Comparison of ENCODE assay signal across 8 cellular contexts in genomic region chr5:150560401-150561191, GRCh38. TPM values are rescaled to one million over a fixed set of nuclear protein-coding genes. Genes with fewer than 3 reads are reported as not detected.
A peak's percentile ranks its signal among the peaks of the same experiment; 100 is the strongest.
DNase-seq lines count a peak whose midpoint lies in the region; ATAC-seq and TF ChIP-seq lines count a peak whose summit lies in the region.

No MANE protein-coding gene starts in this region.

- H3K27ac ChIP-seq in right cardiac atrium (ENCODE audit: low read length), result no peak overlapping the region

- H3K4me3 Mint-ChIP-seq in T-cell, result no peak overlapping the region

- no peaks in the 10 kb centered on the region for H3K27me3 ChIP-seq in right cardiac atrium (ENCODE audit: control insufficient read depth, insufficient read depth)

- POLR2A ChIA-PET in T-cell (lab: Charles Lee), result interaction anchor here in 1 of 2 donors (0.8 kb wide), 1 partner anchor 111 kb away, joined by 3 read pairs; no protein-coding TSS in a partner anchor

- CTCF ChIA-PET in T-cell (lab: Charles Lee), result interaction anchor here (0.5 to 4.5 kb wide), 15 partner anchors 8 to 642 kb away, joined by 3 to 43 read pairs (median 4); partner anchors contain the start of gene IRGM (in 2 of the 2)

- no peaks in the 10 kb centered on the region for H3K4me1 Mint-ChIP-seq in T-cell

- DNase-seq in GM12864 (ENCODE audit: low read depth), result peak; percentile 61
- peak; percentile 85 for DNase-seq in HFF-Myc (ENCODE audit: extremely low read depth, low read depth)
- peak; percentile 41 for DNase-seq in NCI-H1105 (lab: John Stamatoyannopoulos, UW)
- peak; percentile 40 to 87 (median 76) for DNase-seq in T-cell
- peak; percentile 72 for DNase-seq in amniotic epithelial cell (ENCODE audit: low read depth)
- peak; percentile 72 to 82 (median 78) for DNase-seq in right cardiac atrium
- DNase-seq in sciatic nerve (ENCODE audit: low spot score), result peak; percentile 93

- H3K9me3 ChIP-seq in right cardiac atrium (ENCODE audit: control insufficient read depth, low read length), result no peaks in the 10 kb centered on the region

- H3K4me1 ChIP-seq in right cardiac atrium (ENCODE audit: control insufficient read depth, insufficient read depth, low read length), result no peaks in the 10 kb centered on the region

- ATAC-seq in T-cell (replicated peaks in 1 of 4) (peak; percentile 89 to 98 (median 92)), right cardiac atrium (peak; percentile 87 to 89), sciatic nerve (peak; percentile 91), HG02840 (IDR thresholded peaks at IDR 0.05; ENCODE audit: low FRiP score, unreplicated experiment) (no peak)

- 13% methylated on average over 11 of the region's 11 CpGs for WGBS in right cardiac atrium

- no peak overlapping the region for H3K27ac Mint-ChIP-seq in T-cell

- H3K27me3 Mint-ChIP-seq in T-cell, result no peaks in the 10 kb centered on the region

- H3K36me3 Mint-ChIP-seq in T-cell, result no peaks in the 10 kb centered on the region

- TF ChIP-seq CTCF in GM12864 (IDR thresholded peaks at IDR 0.05; ENCODE audit: low read depth, low read length, missing control alignments), result peak; percentile 77
- TF ChIP-seq CTCF in HFF-Myc (IDR thresholded peaks at IDR 0.05; ENCODE audit: low read depth, low read length, missing control alignments), result peak; percentile 77

- H3K4me3 ChIP-seq in GM12864 (ENCODE audit: low read depth, low read length) (no peak overlapping the region), HFF-Myc (replicated peaks; ENCODE audit: low read depth, low read length) (no peak overlapping the region), right cardiac atrium (ENCODE audit: low read length) (no peak overlapping the region)

- intact Hi-C loops in right cardiac atrium (cut with DNase I), result loop anchor here (2.0 to 5.0 kb wide), 5 partner anchors 97 to 287 kb away; partner anchors contain the start of genes IRGM (in 2 of the 4) and RBM22 (in 2 of the 4)
- intact Hi-C loops in sciatic nerve (cut with DNase I), result loop anchor here (5.0 kb wide), 1 partner anchor 82 kb away; the partner anchor contains the start of gene SYNPO

- no peaks in the 10 kb centered on the region for H3K9me3 Mint-ChIP-seq in T-cell

RNA-seq across cellular contexts. Expression of gene NDST1, which starts 52.7 kb away (rescaled TPM):
- 1 to 10 TPM in 3 of 5 donors, under 1 TPM in 2; 0.83 to 2.0 (median 1.2) TPM for total RNA-seq in T-cell
- 10 to 100 TPM; 53.1 to 67.8 (median 58.7) TPM for total RNA-seq in right cardiac atrium
- 45.9 TPM for polyA plus RNA-seq in right cardiac atrium
- 109 TPM for total RNA-seq in sciatic nerve

Comparison
In these comparisons a context has a peak if more than half of its experiments do, and no peak if none do; other contexts are left out.
1. DNase-seq: peak in every context shown above with its lines; median percentile 93 in sciatic nerve; 85 in HFF-Myc; 78 in right cardiac atrium; 76 in T-cell; 72 in amniotic epithelial cell; 61 in GM12864; 41 in NCI-H1105.
2. RNA of gene NDST1, which starts 52.7 kb away (total RNA-seq): 109 TPM in sciatic nerve (single experiment) and 53.1 to 67.8 TPM in right cardiac atrium; 0.83 to 2.0 TPM in T-cell; every median in the first group is over 10 times any median in the second.